Comparison of ENCODE assay signal across 15 cellular contexts in genomic region chr2:171102802-171103201, GRCh38. TPM values are rescaled to one million over a fixed set of nuclear protein-coding genes. Genes with fewer than 3 reads are reported as not detected.
DNase-seq lines count a peak whose midpoint lies in the region; ATAC-seq and TF ChIP-seq lines count a peak whose summit lies in the region.
"Had no signal": no experiment of that assay in that cellular context is flagged by ENCODE, and none has a peak within 500 bp of the region (broad histone marks: within the 10 kb centered on the region; RNA-seq: fewer than 3 reads in every experiment).

No MANE protein-coding gene starts in this region.

- no peak overlapping the region for H2AFZ ChIP-seq in H9 (ENCODE audit: low read length)

- H2BK20ac ChIP-seq in H9 (ENCODE audit: low read depth, low read length, poor library complexity, severe bottlenecking) = no peak overlapping the region

- H3K9ac ChIP-seq in H9 (ENCODE audit: extremely low read depth, insufficient read length, low read length) = no peak overlapping the region
- H3K9ac ChIP-seq: BLaER1 had no signal

- H3K4me3 Mint-ChIP-seq in H9 = no peak overlapping the region
- no peak overlapping the region for H3K4me3 Mint-ChIP-seq in effector memory CD8-positive, alpha-beta T cell
- H3K4me3 Mint-ChIP-seq: activated naive CD8-positive, alpha-beta T cell treated with anti-CD3 and anti-CD28 coated beads, Interleukin-2, amount 10 ng/mL, durations not matched to agents 7 days and 5 days had no signal

- ATAC-seq in effector memory CD8-positive, alpha-beta T cell (replicated peaks) = no peak
- no peak for ATAC-seq in GM19324 (IDR thresholded peaks at IDR 0.05; ENCODE audit: low FRiP score, unreplicated experiment)

- no peak overlapping the region for H3K4me2 ChIP-seq in H9 (ENCODE audit: insufficient read depth, insufficient read length, low read length)
- H3K4me2 ChIP-seq: BLaER1 had no signal

- peaks cover 19 to 36% (median 31%) of the 10 kb centered on the region in 3 experiments for H3K36me3 Mint-ChIP-seq in H9 (ENCODE audit: insufficient read depth in 1 of 3, low read depth in 3 of 3)
- peaks cover 3% of the 10 kb centered on the region for H3K36me3 Mint-ChIP-seq in effector memory CD8-positive, alpha-beta T cell (ENCODE audit: insufficient read depth)

- H3K9me3 ChIP-seq in H9 (ENCODE audit: control insufficient read depth, low read depth, low read length) = no peaks in the 10 kb centered on the region

- H3K23me2 ChIP-seq in H9 (ENCODE audit: insufficient read length, low read depth, low read length, poor library complexity, severe bottlenecking) = no peaks in the 10 kb centered on the region

- no peak overlapping the region for H3K23ac ChIP-seq in H9 (ENCODE audit: insufficient read length, low read depth, low read length)

- H3K27ac ChIP-seq in H9 (ENCODE audit: insufficient read length, low read depth, low read length) = no peak overlapping the region
- H3K27ac ChIP-seq: BLaER1, cardiac muscle cell, left ventricle myocardium inferior, WERI-Rb-1 had no signal

- H2BK15ac ChIP-seq in H9 (ENCODE audit: low read depth, low read length) = no peak overlapping the region

- peak; percentile 13 for DNase-seq in COLO668 (lab: John Stamatoyannopoulos, UW; ENCODE audit: unreplicated experiment)
- no peak for DNase-seq in H9
- peak; percentile 83 for DNase-seq in NCI-H510A (lab: John Stamatoyannopoulos, UW)
- no peak for DNase-seq in effector memory CD8-positive, alpha-beta T cell
- no peak for DNase-seq in NK-92 treated with Interleukin-12 subunit alpha and Interleukin-12 subunit beta, amount 100 ng/mL, for 24 hours (lab: John Stamatoyannopoulos, UW)
- no peak for DNase-seq in NOMO-1 (lab: John Stamatoyannopoulos, UW; ENCODE audit: unreplicated experiment in 2 of 2)
- DNase-seq: activated naive CD8-positive, alpha-beta T cell treated with anti-CD3 and anti-CD28 coated beads, Interleukin-2, amount 10 ng/mL, durations not matched to agents 7 days and 5 days; left ventricle myocardium inferior; NCI-H524; stimulated activated CD4-positive, alpha-beta T cell treated with anti-CD3 and anti-CD28 coated beads, Interleukin-12 subunit alpha, Interleukin-12 subunit beta, amount 100 ng/mL, for 4 hours; SW 1271; WERI-Rb-1 had no signal

- TF ChIP-seq CTCF in H9 (conservative IDR thresholded peaks at IDR 0.05) = no peak

- WGBS in H9 (ENCODE audit: extremely low coverage, insufficient read length, low lambda C conversion rate) = no CpG with 5 or more reads among the region's 4 CpGs

- no peak overlapping the region for H4K91ac ChIP-seq in H9 (ENCODE audit: insufficient read length, low read depth, low read length)

- H2BK5ac ChIP-seq in H9 (ENCODE audit: insufficient read length, low read length) = no peak overlapping the region

- H3K27ac Mint-ChIP-seq in H9 = peak overlapping the region; percentile 1 to 65 (median 63); a peak in 5 of 7 replicates
- H3K27ac Mint-ChIP-seq in effector memory CD8-positive, alpha-beta T cell = peak overlapping the region; percentile 1 to 81
- H3K27ac Mint-ChIP-seq: activated naive CD8-positive, alpha-beta T cell treated with anti-CD3 and anti-CD28 coated beads, Interleukin-2, amount 10 ng/mL, durations not matched to agents 7 days and 5 days had no signal

- no peaks in the 10 kb centered on the region for H3K4me1 ChIP-seq in H9 (ENCODE audit: insufficient read depth, low read length)
- H3K4me1 ChIP-seq: BLaER1, left ventricle myocardium inferior had no signal

- no peak overlapping the region for H3K18ac ChIP-seq in H9 (ENCODE audit: insufficient read length, low read depth, low read length)

- H3K56ac ChIP-seq in H9 (ENCODE audit: insufficient read length, low read depth, low read length) = no peak overlapping the region

- H2AK5ac ChIP-seq in H9 (ENCODE audit: insufficient read length, low read length) = no peak overlapping the region

- H3K9me3 Mint-ChIP-seq in H9 = peaks cover 11 to 17% of the 10 kb centered on the region in 2 experiments; a peak in 4 of 5 replicates
- peaks cover 0 to 5% of the 10 kb centered on the region in 2 donors for H3K9me3 Mint-ChIP-seq in effector memory CD8-positive, alpha-beta T cell

- no peak overlapping the region for H2BK12ac ChIP-seq in H9 (ENCODE audit: insufficient read length, low read depth, low read length)

- no peak overlapping the region for H3K14ac ChIP-seq in H9 (ENCODE audit: insufficient read depth, low read length)

- no peak overlapping the region for H2BK120ac ChIP-seq in H9 (ENCODE audit: low read depth, low read length, poor library complexity, severe bottlenecking)

- H4K5ac ChIP-seq in H9 (ENCODE audit: insufficient read length, low read depth, low read length) = no peak overlapping the region

- H4K20me1 ChIP-seq in H9 (ENCODE audit: control insufficient read depth, insufficient read depth, insufficient read length) = no peaks in the 10 kb centered on the region

- H4K8ac ChIP-seq in H9 (replicated peaks; ENCODE audit: insufficient read length, low read depth, low read length) = no peak overlapping the region

- peaks cover 17 to 20% of the 10 kb centered on the region in 2 experiments for H3K4me1 Mint-ChIP-seq in H9
- peaks cover 29 to 54% of the 10 kb centered on the region in 2 donors for H3K4me1 Mint-ChIP-seq in effector memory CD8-positive, alpha-beta T cell (ENCODE audit: low read depth in 2 of 2)

- peaks cover 5% of the 10 kb centered on the region for H3K79me1 ChIP-seq in H9 (ENCODE audit: insufficient read depth, low read depth, low read length, poor library complexity, severe bottlenecking)

- no peaks in the 10 kb centered on the region for H3K27me3 ChIP-seq in H9 (ENCODE audit: insufficient read depth, low read length)
- H3K27me3 ChIP-seq: cardiac muscle cell had no signal

- H3K27me3 Mint-ChIP-seq in H9 (ENCODE audit: low read depth) = no peaks in the 10 kb centered on the region
- no peaks in the 10 kb centered on the region for H3K27me3 Mint-ChIP-seq in effector memory CD8-positive, alpha-beta T cell
- H3K27me3 Mint-ChIP-seq: activated naive CD8-positive, alpha-beta T cell treated with anti-CD3 and anti-CD28 coated beads, Interleukin-2, amount 10 ng/mL, durations not matched to agents 7 days and 5 days had no signal

- peaks cover 18% of the 10 kb centered on the region for H3K79me2 ChIP-seq in H9 (ENCODE audit: insufficient read depth, low read length)

- no peak overlapping the region for H3T11ph ChIP-seq in H9 (ENCODE audit: low read length)

- no peak overlapping the region for H3K4ac ChIP-seq in H9 (ENCODE audit: low read depth, low read length)

RNA-seq across cellular contexts. Expression of gene TLK1, which starts 57.9 kb away (rescaled TPM):
- 112 TPM in 2 replicates for total RNA-seq in H9 (2021)

Comparison
In these comparisons a context has a peak if more than half of its experiments do, and no peak if none do; other contexts are left out.
1. DNase-seq: peak in COLO668 (single experiment) and NCI-H510A (single experiment); none in H9 (single experiment), effector memory CD8-positive, alpha-beta T cell (0 of 3), NK-92 treated with Interleukin-12 subunit alpha and Interleukin-12 subunit beta, amount 100 ng/mL, for 24 hours (single experiment) and NOMO-1 (0 of 2).